11 cellular contexts compared by ENCODE assay signal in the genomic region with DNA sequence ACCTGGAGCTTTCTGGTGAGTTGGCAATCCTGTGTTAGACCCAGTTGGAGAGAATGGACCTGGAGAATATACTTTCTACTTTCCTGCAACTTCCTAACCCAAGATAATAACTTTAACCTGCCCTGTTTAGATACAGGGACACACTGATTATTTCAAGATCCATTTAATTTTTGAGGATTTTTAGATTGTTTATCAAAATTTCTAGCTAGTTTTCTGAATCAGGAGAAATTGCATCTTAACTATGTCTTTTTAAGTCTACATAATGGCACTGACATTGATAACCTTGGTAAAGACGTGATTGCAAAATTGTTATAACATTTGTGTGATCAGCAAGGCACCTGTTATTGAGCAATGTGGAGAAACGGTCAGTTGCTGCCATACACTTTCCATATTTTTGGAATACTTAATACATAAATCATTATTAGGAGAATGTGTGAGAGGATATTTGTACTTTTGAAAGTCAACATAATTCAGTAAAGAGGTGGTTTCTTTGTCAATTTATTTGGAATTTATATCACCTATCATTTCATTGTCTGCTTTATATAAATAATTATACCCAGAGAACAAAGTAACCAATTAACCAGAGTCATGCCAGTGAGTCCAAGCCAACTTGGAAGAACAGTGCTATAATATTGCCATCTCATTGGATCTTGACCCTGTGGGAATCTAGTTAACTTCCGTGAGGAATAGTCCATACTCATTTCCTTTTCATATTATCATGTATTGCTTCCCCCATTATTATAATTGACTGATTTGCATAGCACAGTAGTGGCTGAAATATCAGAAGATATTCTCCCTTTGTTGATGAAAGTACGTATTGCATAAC. TPM values are rescaled to one million over a fixed set of nuclear protein-coding genes. Genes with fewer than 3 reads are reported as not detected.
DNase-seq lines count a peak whose midpoint lies in the region; TF ChIP-seq lines count a peak whose summit lies in the region.
"Had no signal": no experiment of that assay in that cellular context is flagged by ENCODE, and none has a peak within 500 bp of the region (broad histone marks: within the 10 kb centered on the region; RNA-seq: fewer than 3 reads in every experiment).

No MANE protein-coding gene starts in this region.

- H3K9me3 ChIP-seq in Karpas-422 (ENCODE audit: low read length), result no peaks in the 10 kb centered on the region
- H3K9me3 ChIP-seq in thyroid gland, result no peaks in the 10 kb centered on the region
- H3K9me3 ChIP-seq: tibial artery had no signal

- TF ChIP-seq POLR2A in thyroid gland (IDR thresholded peaks at IDR 0.05), result no peak

- 69 to 80% methylated on average over 4 of the region's 4 CpGs for WGBS in thyroid gland, 2 donors

- H3K9me3 Mint-ChIP-seq in chondrocyte (ENCODE audit: low read depth) (no peaks in the 10 kb centered on the region), neural crest cell (no peaks in the 10 kb centered on the region)
- H3K9me3 Mint-ChIP-seq: stimulated activated naive B cell treated with anti-CD40 and anti-IgM and Interleukin-4, amounts not matched to agents 10 μg/mL and 1 μg/mL and 100 μg/mL, for 72 hours had no signal

- H3K79me2 ChIP-seq in Karpas-422 (ENCODE audit: low read length), result no peaks in the 10 kb centered on the region

- H3K27ac Mint-ChIP-seq in chondrocyte (ENCODE audit: unreplicated experiment) (no peak overlapping the region), neural crest cell (ENCODE audit: unreplicated experiment) (no peak overlapping the region)
- H3K27ac Mint-ChIP-seq: stimulated activated naive B cell treated with anti-CD40 and anti-IgM and Interleukin-4, amounts not matched to agents 10 μg/mL and 1 μg/mL and 100 μg/mL, for 72 hours had no signal

- H3K4me1 ChIP-seq in Karpas-422 (ENCODE audit: low read length) (peaks cover 39% of the 10 kb centered on the region), thyroid gland (peaks cover 0 to 4% of the 10 kb centered on the region in 2 donors)

- no peak overlapping the region for H3K4me3 Mint-ChIP-seq in chondrocyte (ENCODE audit: unreplicated experiment)
- H3K4me3 Mint-ChIP-seq in neural crest cell, result no peak overlapping the region
- H3K4me3 Mint-ChIP-seq: stimulated activated naive B cell treated with anti-CD40 and anti-IgM and Interleukin-4, amounts not matched to agents 10 μg/mL and 1 μg/mL and 100 μg/mL, for 72 hours had no signal

- H3K9me2 ChIP-seq in Karpas-422 (replicated peaks; ENCODE audit: insufficient read depth, low read length), result no peaks in the 10 kb centered on the region

- H3K27ac ChIP-seq in C4-2B, result no peak overlapping the region
- no peak overlapping the region for H3K27ac ChIP-seq in Karpas-422 (ENCODE audit: low read length)
- no peak overlapping the region for H3K27ac ChIP-seq in thyroid gland
- H3K27ac ChIP-seq: KMS-11, tibial artery had no signal

- intact Hi-C loops in thyroid gland (cut with DNase I), result loop anchor here (10.0 kb wide), 2 partner anchors 165 to 235 kb away; no protein-coding TSS in a partner anchor

- H4K20me1 ChIP-seq in Karpas-422 (ENCODE audit: insufficient read depth, low read depth, low read length), result no peaks in the 10 kb centered on the region

- H3K4me3 ChIP-seq in Karpas-422 (ENCODE audit: low read length) (no peak overlapping the region), thyroid gland (replicated peaks in 1 of 3) (no peak overlapping the region)
- H3K4me3 ChIP-seq: tibial artery had no signal

- no peak overlapping the region for H2AFZ ChIP-seq in Karpas-422 (ENCODE audit: low read length)

- TF ChIP-seq CTCF in C4-2B (conservative IDR thresholded peaks at IDR 0.05), result peak; percentile 78
- TF ChIP-seq CTCF in chondrocyte (IDR thresholded peaks at IDR 0.05), result peak; percentile 63
- peak; percentile 25 for TF ChIP-seq CTCF in neural crest cell (conservative IDR thresholded peaks at IDR 0.05)
- TF ChIP-seq CTCF in thyroid gland (IDR thresholded peaks at IDR 0.05), result no peak

- H3K27me3 Mint-ChIP-seq in chondrocyte (ENCODE audit: low read depth), result no peaks in the 10 kb centered on the region
- no peaks in the 10 kb centered on the region for H3K27me3 Mint-ChIP-seq in neural crest cell (ENCODE audit: low read depth)
- H3K27me3 Mint-ChIP-seq: stimulated activated naive B cell treated with anti-CD40 and anti-IgM and Interleukin-4, amounts not matched to agents 10 μg/mL and 1 μg/mL and 100 μg/mL, for 72 hours had no signal

- peak overlapping the region; percentile 8 for H3K4me2 ChIP-seq in Karpas-422 (ENCODE audit: low read depth, low read length, poor library complexity, severe bottlenecking)
- H3K4me2 ChIP-seq: KMS-11 had no signal

- H3K36me3 Mint-ChIP-seq in chondrocyte (ENCODE audit: low read depth) (peaks cover 3% of the 10 kb centered on the region), neural crest cell (ENCODE audit: low read depth) (no peaks in the 10 kb centered on the region)

- H3K36me3 ChIP-seq in Karpas-422 (ENCODE audit: insufficient read depth, low read length), result peaks cover 5% of the 10 kb centered on the region; the same call in 1 of the 2 replicates
- H3K36me3 ChIP-seq in thyroid gland, result no peaks in the 10 kb centered on the region

- DNase-seq in Karpas-422, result no peak
- DNase-seq in chondrocyte (ENCODE audit: low spot score), result no peak
- DNase-seq in neural crest cell (ENCODE audit: low read depth, low spot score), result no peak
- no peak for DNase-seq in thyroid gland
- no peak for DNase-seq in NCI-H69 (lab: John Stamatoyannopoulos, UW)
- DNase-seq in stimulated activated CD4-positive, alpha-beta T cell treated with anti-CD3 and anti-CD28 coated beads, Interleukin-1b, Interleukin-23, amount 100 ng/mL, for 48 hours, result no peak
- DNase-seq in effector CD4-positive, alpha-beta T cell, result no peak

- H3K4me1 Mint-ChIP-seq in chondrocyte (ENCODE audit: low read depth) (peaks cover 13% of the 10 kb centered on the region), neural crest cell (peaks cover 5% of the 10 kb centered on the region)

- no peak overlapping the region for H3K9ac ChIP-seq in Karpas-422 (ENCODE audit: low read length)
- H3K9ac ChIP-seq: KMS-11 had no signal

- no peaks in the 10 kb centered on the region for H3K27me3 ChIP-seq in Karpas-422 (ENCODE audit: low read length)
- H3K27me3 ChIP-seq in thyroid gland, result no peaks in the 10 kb centered on the region
- H3K27me3 ChIP-seq: tibial artery had no signal

RNA-seq across cellular contexts. Expression of a gene that starts 28.4 kb away (rescaled TPM):
- total RNA-seq in Karpas-422 (2014; rRNA removed; shearing (Covaris generic); ENCODE audit: low replicate concordance), result 15.5 and 27.0 TPM in 2 replicates
- total RNA-seq in chondrocyte (20.6 to 25.3 TPM (median 24.7 TPM) in 3 replicates), neural crest cell (45.6 and 45.7 TPM in 2 replicates), thyroid gland (10 to 100 TPM; 24.7 to 53.1 (median 37.1) TPM)

RNA-seq across cellular contexts. Expression of a gene that starts 45.3 kb away (rescaled TPM):
- 9.6 and 17.2 TPM in 2 replicates for total RNA-seq in Karpas-422 (2014; rRNA removed; shearing (Covaris generic); ENCODE audit: low replicate concordance)
- total RNA-seq in chondrocyte, result 20.8 to 26.9 TPM (median 23.5 TPM) in 3 replicates
- 7.1 and 8.3 TPM in 2 replicates for total RNA-seq in neural crest cell
- 10 to 100 TPM; 23.6 to 31.6 (median 27.1) TPM for total RNA-seq in thyroid gland

RNA-seq across cellular contexts. Expression of a gene that starts 59.7 kb away (rescaled TPM):
- total RNA-seq in Karpas-422 (2014; rRNA removed; shearing (Covaris generic); ENCODE audit: low replicate concordance), result not detected in 2 replicates
- 37.6 to 48.6 TPM (median 38.8 TPM) in 3 replicates for total RNA-seq in chondrocyte
- total RNA-seq in neural crest cell, result 1.5 and 1.9 TPM in 2 replicates
- total RNA-seq in thyroid gland, result 10 to 100 TPM; 27.7 to 52.0 (median 34.3) TPM

Comparison
In these comparisons a context has a peak if more than half of its experiments do, and no peak if none do; other contexts are left out.
1. CTCF ChIP-seq: peak in C4-2B (single experiment), chondrocyte (single experiment) and neural crest cell (single experiment); none in thyroid gland (0 of 6).